ENCODE assay signal across 2 cellular contexts in genomic region chr16:85312174-85312573, GRCh38.
TF ChIP-seq lines count a peak whose summit lies in the region.

No MANE protein-coding gene starts in this region.

TF ChIP-seq in H1, 55 proteins besides CTCF, POLR2A, EP300 and RAD21:
- no peak for TF ChIP-seq RBBP5 (IDR thresholded peaks at IDR 0.05; ENCODE audit: borderline replicate concordance, low read depth, low read length)
- no peak for TF ChIP-seq SIRT6 (IDR thresholded peaks at IDR 0.05; ENCODE audit: low read length)
- TF ChIP-seq BCL11A (IDR thresholded peaks at IDR 0.05; ENCODE audit: low read depth in 2 of 2, low read length in 2 of 2) = no peak
- no peak for TF ChIP-seq SUZ12 (IDR thresholded peaks at IDR 0.05; ENCODE audit: low read length)
- TF ChIP-seq KDM4A (IDR thresholded peaks at IDR 0.05; ENCODE audit: low read depth, low read length, severe bottlenecking) = no peak
- no peak for TF ChIP-seq CTBP2 (IDR thresholded peaks at IDR 0.05; ENCODE audit: borderline replicate concordance, insufficient read depth, insufficient read length, low read length)
- TF ChIP-seq GTF2F1 (IDR thresholded peaks at IDR 0.05; ENCODE audit: borderline replicate concordance, low read depth, low read length) = no peak
- no peak for TF ChIP-seq NRF1 (IDR thresholded peaks at IDR 0.05; ENCODE audit: low read depth, low read length)
- no peak for TF ChIP-seq POU5F1 (IDR thresholded peaks at IDR 0.05; ENCODE audit: low read depth, low read length)
- TF ChIP-seq ATF3 (IDR thresholded peaks at IDR 0.05; ENCODE audit: insufficient read depth, low read depth, low read length) = no peak
- TF ChIP-seq SRF (IDR thresholded peaks at IDR 0.05; ENCODE audit: low read depth, low read length) = no peak
- TF ChIP-seq SP4 (IDR thresholded peaks at IDR 0.05; ENCODE audit: low read length) = no peak
- no peak for TF ChIP-seq CHD2 (IDR thresholded peaks at IDR 0.05; ENCODE audit: low read length)
- TF ChIP-seq TAF7 (optimal IDR thresholded peaks at IDR 0.05; ENCODE audit: borderline replicate concordance, low read depth, low read length) = no peak
- TF ChIP-seq, protein P1, sequence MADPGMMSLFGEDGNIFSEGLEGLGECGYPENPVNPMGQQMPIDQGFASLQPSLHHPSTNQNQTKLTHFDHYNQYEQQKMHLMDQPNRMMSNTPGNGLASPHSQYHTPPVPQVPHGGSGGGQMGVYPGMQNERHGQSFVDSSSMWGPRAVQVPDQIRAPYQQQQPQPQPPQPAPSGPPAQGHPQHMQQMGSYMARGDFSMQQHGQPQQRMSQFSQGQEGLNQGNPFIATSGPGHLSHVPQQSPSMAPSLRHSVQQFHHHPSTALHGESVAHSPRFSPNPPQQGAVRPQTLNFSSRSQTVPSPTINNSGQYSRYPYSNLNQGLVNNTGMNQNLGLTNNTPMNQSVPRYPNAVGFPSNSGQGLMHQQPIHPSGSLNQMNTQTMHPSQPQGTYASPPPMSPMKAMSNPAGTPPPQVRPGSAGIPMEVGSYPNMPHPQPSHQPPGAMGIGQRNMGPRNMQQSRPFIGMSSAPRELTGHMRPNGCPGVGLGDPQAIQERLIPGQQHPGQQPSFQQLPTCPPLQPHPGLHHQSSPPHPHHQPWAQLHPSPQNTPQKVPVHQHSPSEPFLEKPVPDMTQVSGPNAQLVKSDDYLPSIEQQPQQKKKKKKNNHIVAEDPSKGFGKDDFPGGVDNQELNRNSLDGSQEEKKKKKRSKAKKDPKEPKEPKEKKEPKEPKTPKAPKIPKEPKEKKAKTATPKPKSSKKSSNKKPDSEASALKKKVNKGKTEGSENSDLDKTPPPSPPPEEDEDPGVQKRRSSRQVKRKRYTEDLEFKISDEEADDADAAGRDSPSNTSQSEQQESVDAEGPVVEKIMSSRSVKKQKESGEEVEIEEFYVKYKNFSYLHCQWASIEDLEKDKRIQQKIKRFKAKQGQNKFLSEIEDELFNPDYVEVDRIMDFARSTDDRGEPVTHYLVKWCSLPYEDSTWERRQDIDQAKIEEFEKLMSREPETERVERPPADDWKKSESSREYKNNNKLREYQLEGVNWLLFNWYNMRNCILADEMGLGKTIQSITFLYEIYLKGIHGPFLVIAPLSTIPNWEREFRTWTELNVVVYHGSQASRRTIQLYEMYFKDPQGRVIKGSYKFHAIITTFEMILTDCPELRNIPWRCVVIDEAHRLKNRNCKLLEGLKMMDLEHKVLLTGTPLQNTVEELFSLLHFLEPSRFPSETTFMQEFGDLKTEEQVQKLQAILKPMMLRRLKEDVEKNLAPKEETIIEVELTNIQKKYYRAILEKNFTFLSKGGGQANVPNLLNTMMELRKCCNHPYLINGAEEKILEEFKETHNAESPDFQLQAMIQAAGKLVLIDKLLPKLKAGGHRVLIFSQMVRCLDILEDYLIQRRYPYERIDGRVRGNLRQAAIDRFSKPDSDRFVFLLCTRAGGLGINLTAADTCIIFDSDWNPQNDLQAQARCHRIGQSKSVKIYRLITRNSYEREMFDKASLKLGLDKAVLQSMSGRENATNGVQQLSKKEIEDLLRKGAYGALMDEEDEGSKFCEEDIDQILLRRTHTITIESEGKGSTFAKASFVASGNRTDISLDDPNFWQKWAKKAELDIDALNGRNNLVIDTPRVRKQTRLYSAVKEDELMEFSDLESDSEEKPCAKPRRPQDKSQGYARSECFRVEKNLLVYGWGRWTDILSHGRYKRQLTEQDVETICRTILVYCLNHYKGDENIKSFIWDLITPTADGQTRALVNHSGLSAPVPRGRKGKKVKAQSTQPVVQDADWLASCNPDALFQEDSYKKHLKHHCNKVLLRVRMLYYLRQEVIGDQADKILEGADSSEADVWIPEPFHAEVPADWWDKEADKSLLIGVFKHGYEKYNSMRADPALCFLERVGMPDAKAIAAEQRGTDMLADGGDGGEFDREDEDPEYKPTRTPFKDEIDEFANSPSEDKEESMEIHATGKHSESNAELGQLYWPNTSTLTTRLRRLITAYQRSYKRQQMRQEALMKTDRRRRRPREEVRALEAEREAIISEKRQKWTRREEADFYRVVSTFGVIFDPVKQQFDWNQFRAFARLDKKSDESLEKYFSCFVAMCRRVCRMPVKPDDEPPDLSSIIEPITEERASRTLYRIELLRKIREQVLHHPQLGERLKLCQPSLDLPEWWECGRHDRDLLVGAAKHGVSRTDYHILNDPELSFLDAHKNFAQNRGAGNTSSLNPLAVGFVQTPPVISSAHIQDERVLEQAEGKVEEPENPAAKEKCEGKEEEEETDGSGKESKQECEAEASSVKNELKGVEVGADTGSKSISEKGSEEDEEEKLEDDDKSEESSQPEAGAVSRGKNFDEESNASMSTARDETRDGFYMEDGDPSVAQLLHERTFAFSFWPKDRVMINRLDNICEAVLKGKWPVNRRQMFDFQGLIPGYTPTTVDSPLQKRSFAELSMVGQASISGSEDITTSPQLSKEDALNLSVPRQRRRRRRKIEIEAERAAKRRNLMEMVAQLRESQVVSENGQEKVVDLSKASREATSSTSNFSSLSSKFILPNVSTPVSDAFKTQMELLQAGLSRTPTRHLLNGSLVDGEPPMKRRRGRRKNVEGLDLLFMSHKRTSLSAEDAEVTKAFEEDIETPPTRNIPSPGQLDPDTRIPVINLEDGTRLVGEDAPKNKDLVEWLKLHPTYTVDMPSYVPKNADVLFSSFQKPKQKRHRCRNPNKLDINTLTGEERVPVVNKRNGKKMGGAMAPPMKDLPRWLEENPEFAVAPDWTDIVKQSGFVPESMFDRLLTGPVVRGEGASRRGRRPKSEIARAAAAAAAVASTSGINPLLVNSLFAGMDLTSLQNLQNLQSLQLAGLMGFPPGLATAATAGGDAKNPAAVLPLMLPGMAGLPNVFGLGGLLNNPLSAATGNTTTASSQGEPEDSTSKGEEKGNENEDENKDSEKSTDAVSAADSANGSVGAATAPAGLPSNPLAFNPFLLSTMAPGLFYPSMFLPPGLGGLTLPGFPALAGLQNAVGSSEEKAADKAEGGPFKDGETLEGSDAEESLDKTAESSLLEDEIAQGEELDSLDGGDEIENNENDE (IDR thresholded peaks at IDR 0.05; ENCODE audit: insufficient replicate concordance, low read length) = no peak

TF ChIP-seq in neural cell, 6 proteins besides CTCF, POLR2A, EP300 and RAD21:
- TF ChIP-seq MXI1 (conservative IDR thresholded peaks at IDR 0.05; ENCODE audit: poor library complexity, severe bottlenecking) (no peak), POLR2AphosphoS5 (IDR thresholded peaks at IDR 0.05) (no peak), SMC3 (conservative IDR thresholded peaks at IDR 0.05; ENCODE audit: poor library complexity) (no peak), EZH2 (IDR thresholded peaks at IDR 0.05; ENCODE audit: borderline replicate concordance, insufficient read depth, low read length, poor library complexity, severe bottlenecking) (no peak), TAF1 (IDR thresholded peaks at IDR 0.05; ENCODE audit: low read depth) (no peak)
- TF ChIP-seq, protein P2, sequence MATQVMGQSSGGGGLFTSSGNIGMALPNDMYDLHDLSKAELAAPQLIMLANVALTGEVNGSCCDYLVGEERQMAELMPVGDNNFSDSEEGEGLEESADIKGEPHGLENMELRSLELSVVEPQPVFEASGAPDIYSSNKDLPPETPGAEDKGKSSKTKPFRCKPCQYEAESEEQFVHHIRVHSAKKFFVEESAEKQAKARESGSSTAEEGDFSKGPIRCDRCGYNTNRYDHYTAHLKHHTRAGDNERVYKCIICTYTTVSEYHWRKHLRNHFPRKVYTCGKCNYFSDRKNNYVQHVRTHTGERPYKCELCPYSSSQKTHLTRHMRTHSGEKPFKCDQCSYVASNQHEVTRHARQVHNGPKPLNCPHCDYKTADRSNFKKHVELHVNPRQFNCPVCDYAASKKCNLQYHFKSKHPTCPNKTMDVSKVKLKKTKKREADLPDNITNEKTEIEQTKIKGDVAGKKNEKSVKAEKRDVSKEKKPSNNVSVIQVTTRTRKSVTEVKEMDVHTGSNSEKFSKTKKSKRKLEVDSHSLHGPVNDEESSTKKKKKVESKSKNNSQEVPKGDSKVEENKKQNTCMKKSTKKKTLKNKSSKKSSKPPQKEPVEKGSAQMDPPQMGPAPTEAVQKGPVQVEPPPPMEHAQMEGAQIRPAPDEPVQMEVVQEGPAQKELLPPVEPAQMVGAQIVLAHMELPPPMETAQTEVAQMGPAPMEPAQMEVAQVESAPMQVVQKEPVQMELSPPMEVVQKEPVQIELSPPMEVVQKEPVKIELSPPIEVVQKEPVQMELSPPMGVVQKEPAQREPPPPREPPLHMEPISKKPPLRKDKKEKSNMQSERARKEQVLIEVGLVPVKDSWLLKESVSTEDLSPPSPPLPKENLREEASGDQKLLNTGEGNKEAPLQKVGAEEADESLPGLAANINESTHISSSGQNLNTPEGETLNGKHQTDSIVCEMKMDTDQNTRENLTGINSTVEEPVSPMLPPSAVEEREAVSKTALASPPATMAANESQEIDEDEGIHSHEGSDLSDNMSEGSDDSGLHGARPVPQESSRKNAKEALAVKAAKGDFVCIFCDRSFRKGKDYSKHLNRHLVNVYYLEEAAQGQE (IDR thresholded peaks at IDR 0.05; ENCODE audit: borderline replicate concordance) = no peak
